Comparison of ENCODE assay signal across 21 cellular contexts in the genomic region with DNA sequence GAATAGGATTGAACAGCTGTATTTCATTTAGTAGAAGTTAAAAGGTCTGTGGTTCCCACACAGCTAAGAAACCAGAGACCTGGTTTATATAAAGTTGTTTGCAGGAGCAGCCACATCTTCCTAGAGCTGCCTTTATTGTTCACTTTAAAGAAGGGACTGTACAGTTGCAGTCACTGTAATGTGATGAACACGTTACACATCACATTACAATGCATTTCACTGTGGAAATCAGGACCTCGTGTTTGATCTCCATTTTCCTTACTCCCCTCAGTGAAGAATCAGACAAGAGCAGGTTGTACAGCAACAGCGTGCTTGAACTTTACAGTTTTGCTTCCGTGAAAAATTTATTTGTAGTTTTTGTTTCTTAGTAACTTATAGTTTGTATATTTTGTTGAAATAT. TPM values are rescaled to one million over a fixed set of nuclear protein-coding genes. Genes with fewer than 3 reads are reported as not detected.
DNase-seq lines count a peak whose midpoint lies in the region; ATAC-seq and TF ChIP-seq lines count a peak whose summit lies in the region.
"Had no signal": no experiment of that assay in that cellular context is flagged by ENCODE, and none has a peak within 500 bp of the region (broad histone marks: within the 10 kb centered on the region; RNA-seq: fewer than 3 reads in every experiment).

No MANE protein-coding gene starts in this region.

- WGBS in SK-N-SH (ENCODE audit: low lambda C conversion rate), result 53% methylated on average over 4 of the region's 4 CpGs
- WGBS in esophagus, 2 donors, result 50 to 52% methylated on average over 4 of the region's 4 CpGs

- no peak for TF ChIP-seq CTCF in SK-N-SH (IDR thresholded peaks at IDR 0.05)

- no peak for ATAC-seq in SK-N-SH treated with all-trans-retinoic acid at 6 μM for 48 hours
- ATAC-seq in HG02981 (IDR thresholded peaks at IDR 0.05; ENCODE audit: unreplicated experiment), result no peak
- no peak for ATAC-seq in GM18867 (IDR thresholded peaks at IDR 0.05; ENCODE audit: unreplicated experiment)
- ATAC-seq: A549, PC-3 had no signal

- H3F3A ChIP-seq in SK-N-SH (replicated peaks; ENCODE audit: insufficient read depth), result no peaks in the 10 kb centered on the region

- TF ChIP-seq EP300 in SK-N-SH (IDR thresholded peaks at IDR 0.05; ENCODE audit: borderline replicate concordance in 1 of 2, low read depth in 1 of 2, low read length in 1 of 2), result no peak

- DNase-seq in SK-N-SH (peak; percentile 14), SK-MEL-5 (ENCODE audit: low read depth, low spot score) (peak; percentile 9)
- DNase-seq: Calu3; CD4-positive, alpha-beta memory T cell; DMS53; NCI-H1930; NCI-H524; PC-3; RPMI8226; SHP77 treated with DMSO at 0.1 percent for 48 hours had no signal

- H3K9me3 ChIP-seq in SK-N-SH, result no peaks in the 10 kb centered on the region
- H3K9me3 ChIP-seq in esophagus (ENCODE audit: control insufficient read depth in 2 of 2, insufficient read depth in 1 of 2, low read depth in 1 of 2, low read length in 1 of 2), result peaks cover 0 to 2% of the 10 kb centered on the region in 2 donors
- H3K9me3 ChIP-seq: A549, BLaER1, HAP-1 had no signal

- H3K27me3 ChIP-seq in SK-N-SH (ENCODE audit: insufficient read depth), result no peaks in the 10 kb centered on the region
- H3K27me3 ChIP-seq in esophagus (ENCODE audit: control insufficient read depth in 1 of 2, insufficient read depth in 2 of 2, low read length in 2 of 2), result no peaks in the 10 kb centered on the region
- H3K27me3 ChIP-seq: BLaER1 had no signal

- H3K27ac ChIP-seq in SK-N-SH (ENCODE audit: low read depth in 2 of 2, low read length in 1 of 2), result peak overlapping the region in 1 of 2 experiments; percentile 58; a peak in 1 of 4 replicates
- H3K27ac ChIP-seq in esophagus (ENCODE audit: low read depth in 2 of 2, low read length in 1 of 2), result peak overlapping the region in 1 of 2 donors; percentile 40
- H3K27ac ChIP-seq in skin epidermis, result peak overlapping the region in 8 of 21 experiments; percentile 4 to 82 (median 76)
- H3K27ac ChIP-seq: A549, BLaER1, HL-60, KMS-11 had no signal

- in situ Hi-C loops in SK-MEL-5 (cut with HindIII; ENCODE audit: low pct_unique_long_range_greater_than_20kb, low sequenced_read_pairs), result no loop called here

- no peak overlapping the region for H3K9ac ChIP-seq in SK-N-SH
- H3K9ac ChIP-seq: BLaER1, KMS-11 had no signal

- H3K4me1 ChIP-seq in SK-N-SH (ENCODE audit: control insufficient read depth in 1 of 2, insufficient read depth in 2 of 2, low read depth in 1 of 2, low read length in 1 of 2), result peaks cover 3 to 4% of the 10 kb centered on the region in 2 experiments; a peak in 2 of 4 replicates
- no peaks in the 10 kb centered on the region for H3K4me1 ChIP-seq in esophagus (ENCODE audit: control insufficient read depth in 2 of 2, insufficient read depth in 2 of 2, low read length in 1 of 2)
- H3K4me1 ChIP-seq: A549, HAP-1 had no signal

- H4K20me1 ChIP-seq in SK-N-SH (ENCODE audit: insufficient read depth), result no peaks in the 10 kb centered on the region
- H4K20me1 ChIP-seq: BLaER1 had no signal

- no peak for TF ChIP-seq RAD21 in SK-N-SH (IDR thresholded peaks at IDR 0.05; ENCODE audit: low read length)

- no peak overlapping the region for H3K4me3 ChIP-seq in SK-N-SH (ENCODE audit: low read depth in 2 of 2, low read length in 1 of 2)
- peak overlapping the region; percentile 24 to 71 for H3K4me3 ChIP-seq in esophagus (ENCODE audit: low read depth in 1 of 2, low read length in 2 of 2)
- H3K4me3 ChIP-seq in skin epidermis, result peak overlapping the region in 5 of 7 experiments; percentile 2 to 22 (median 20)
- H3K4me3 ChIP-seq: A549, BLaER1, HAP-1 had no signal

- no peaks in the 10 kb centered on the region for H3K79me2 ChIP-seq in SK-N-SH (ENCODE audit: insufficient read depth)

- H3K9me2 ChIP-seq in SK-N-SH, result no peaks in the 10 kb centered on the region

- H2AFZ ChIP-seq in SK-N-SH (ENCODE audit: low read depth), result no peak overlapping the region

- POLR2A ChIA-PET in SK-N-SH (lab: Yijun Ruan, JAX), result no interaction called here

- CTCF ChIA-PET in SK-N-SH (lab: Yijun Ruan, JAX), result interaction anchor here (1.0 kb wide), 1 partner anchor 392 kb away, joined by 4 read pairs; no protein-coding TSS in a partner anchor

- no peak overlapping the region for H3K4me2 ChIP-seq in SK-N-SH
- H3K4me2 ChIP-seq: A549, BLaER1, KMS-11 had no signal

- H3K36me3 ChIP-seq in SK-N-SH (replicated peaks in 1 of 2; ENCODE audit: control insufficient read depth in 1 of 2, insufficient read depth in 2 of 2, low read length in 1 of 2) (no peaks in the 10 kb centered on the region), esophagus (ENCODE audit: control insufficient read depth in 2 of 2, insufficient read depth in 2 of 2, low read length in 1 of 2) (peaks cover 0 to 11% of the 10 kb centered on the region in 2 donors)
- H3K36me3 ChIP-seq: BLaER1, HAP-1 had no signal

TF ChIP-seq in SK-N-SH, 30 proteins besides CTCF, POLR2A, EP300 and RAD21 (continues in another document):
- TF ChIP-seq MXI1 (IDR thresholded peaks at IDR 0.05; ENCODE audit: low read depth, low read length) (no peak), RXRA (IDR thresholded peaks at IDR 0.05; ENCODE audit: borderline replicate concordance, low read depth) (no peak), YY1 (IDR thresholded peaks at IDR 0.05; ENCODE audit: low read depth) (no peak), NRF1 (IDR thresholded peaks at IDR 0.05; ENCODE audit: low read depth, low read length) (no peak), RCOR1 (IDR thresholded peaks at IDR 0.05; ENCODE audit: low read length) (no peak)
- TF ChIP-seq, protein P1, sequence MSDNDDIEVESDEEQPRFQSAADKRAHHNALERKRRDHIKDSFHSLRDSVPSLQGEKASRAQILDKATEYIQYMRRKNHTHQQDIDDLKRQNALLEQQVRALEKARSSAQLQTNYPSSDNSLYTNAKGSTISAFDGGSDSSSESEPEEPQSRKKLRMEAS (IDR thresholded peaks at IDR 0.05; ENCODE audit: low read depth), result no peak
- TF ChIP-seq, protein P2, sequence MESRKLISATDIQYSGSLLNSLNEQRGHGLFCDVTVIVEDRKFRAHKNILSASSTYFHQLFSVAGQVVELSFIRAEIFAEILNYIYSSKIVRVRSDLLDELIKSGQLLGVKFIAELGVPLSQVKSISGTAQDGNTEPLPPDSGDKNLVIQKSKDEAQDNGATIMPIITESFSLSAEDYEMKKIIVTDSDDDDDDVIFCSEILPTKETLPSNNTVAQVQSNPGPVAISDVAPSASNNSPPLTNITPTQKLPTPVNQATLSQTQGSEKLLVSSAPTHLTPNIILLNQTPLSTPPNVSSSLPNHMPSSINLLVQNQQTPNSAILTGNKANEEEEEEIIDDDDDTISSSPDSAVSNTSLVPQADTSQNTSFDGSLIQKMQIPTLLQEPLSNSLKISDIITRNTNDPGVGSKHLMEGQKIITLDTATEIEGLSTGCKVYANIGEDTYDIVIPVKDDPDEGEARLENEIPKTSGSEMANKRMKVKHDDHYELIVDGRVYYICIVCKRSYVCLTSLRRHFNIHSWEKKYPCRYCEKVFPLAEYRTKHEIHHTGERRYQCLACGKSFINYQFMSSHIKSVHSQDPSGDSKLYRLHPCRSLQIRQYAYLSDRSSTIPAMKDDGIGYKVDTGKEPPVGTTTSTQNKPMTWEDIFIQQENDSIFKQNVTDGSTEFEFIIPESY (IDR thresholded peaks at IDR 0.05; ENCODE audit: borderline replicate concordance, low read depth), result no peak

TF ChIP-seq in SK-N-SH treated with all-trans-retinoic acid at 6 μM for 48 hours, 23 proteins besides CTCF, POLR2A, EP300 and RAD21:
- TF ChIP-seq ZC3H10 (CRISPR knock-in tag; IDR thresholded peaks at IDR 0.05) (no peak), ZFP30 (CRISPR knock-in tag; IDR thresholded peaks at IDR 0.05) (no peak), BACH2 (CRISPR knock-in tag; IDR thresholded peaks at IDR 0.05; ENCODE audit: borderline replicate concordance) (no peak), OSR1 (CRISPR knock-in tag; IDR thresholded peaks at IDR 0.05) (no peak)

RNA-seq across cellular contexts. Expression of a gene that starts 1.3 kb away (rescaled TPM):
- not detected in 2 replicates for polyA plus RNA-seq in SK-N-SH (2012; rRNA removed)
- polyA plus RNA-seq in SK-N-SH (2012; cell fraction: cytosol; rRNA removed), result not detected in 2 replicates
- polyA plus RNA-seq in SK-N-SH (2012; cell fraction: nucleus; rRNA removed), result not detected in 2 replicates
- 0.08 and 0.18 TPM in 2 replicates for total RNA-seq in SK-MEL-5 (2014; rRNA removed; shearing (Covaris generic))
- polyA plus RNA-seq in SK-MEL-5 (2015; cell fraction: cytosol; rRNA removed), result 0.07 and 0.33 TPM in 2 replicates
- polyA plus RNA-seq in SK-MEL-5 (2015; cell fraction: nucleus; rRNA removed), result not detected in 2 replicates
- 100 to 1,000 TPM; 344 to 442 TPM for polyA plus RNA-seq in esophagus
- total RNA-seq: HT1080 had no signal
- polyA plus RNA-seq: A549 had no signal

Comparison
In these comparisons a context has a peak if more than half of its experiments do, and no peak if none do; other contexts are left out.
1. H3K4me3 ChIP-seq: peak in esophagus (2 of 2) and skin epidermis (5 of 7); none in SK-N-SH (0 of 2).
2. RNA of a gene that starts 1.3 kb away (polyA plus RNA-seq): 344 to 442 TPM in esophagus; not detected in SK-N-SH; every median in the first group is over 100 times any median in the second.